8 cellular contexts compared by ENCODE assay signal in genomic region chr18:49812321-49813070, GRCh38.
DNase-seq lines count a peak whose midpoint lies in the region; ATAC-seq and TF ChIP-seq lines count a peak whose summit lies in the region.

No MANE protein-coding gene starts in this region.

- ATAC-seq in SK-N-SH treated with all-trans-retinoic acid at 6 μM for 48 hours, result peak; percentile 75
- no peak for ATAC-seq in GM19452 (IDR thresholded peaks at IDR 0.05; ENCODE audit: unreplicated experiment)
- ATAC-seq in HG03342 (IDR thresholded peaks at IDR 0.05; ENCODE audit: unreplicated experiment), result no peak
- ATAC-seq in GM21423 (IDR thresholded peaks at IDR 0.05; ENCODE audit: unreplicated experiment), result no peak

- peak overlapping the region; percentile 99 for H3K27ac Mint-ChIP-seq in activated T-cell treated with anti-CD3 and anti-CD28 coated beads, Interleukin-2, amount 50 U/mL, for 24 hours

- peak overlapping the region; percentile 84 for H3K4me3 ChIP-seq in fibroblast of pulmonary artery (replicated peaks; ENCODE audit: low read depth, low read length)
- peak overlapping the region; percentile 84 for H3K4me3 ChIP-seq in rectal smooth muscle tissue (ENCODE audit: low read length)

- TF ChIP-seq CTCF in fibroblast of pulmonary artery (IDR thresholded peaks at IDR 0.05; ENCODE audit: low read length, missing control alignments), result no peak

- peak overlapping the region; percentile 81 for H3K9ac ChIP-seq in rectal smooth muscle tissue (ENCODE audit: low read length)

- peaks cover 8% of the 10 kb centered on the region for H3K4me1 ChIP-seq in rectal smooth muscle tissue (ENCODE audit: control insufficient read depth, insufficient read depth, low read length)

- peaks cover 38% of the 10 kb centered on the region for H3K4me1 Mint-ChIP-seq in activated T-cell treated with anti-CD3 and anti-CD28 coated beads, Interleukin-2, amount 50 U/mL, for 24 hours (ENCODE audit: low read depth)

- DNase-seq in activated T-cell treated with anti-CD3 and anti-CD28 coated beads, Interleukin-2, amount 50 U/mL, for 24 hours, result no peak
- DNase-seq in activated T-cell treated with anti-CD3 and anti-CD28 coated beads for 4 hours, result no peak
- peak; percentile 17 for DNase-seq in fibroblast of pulmonary artery (ENCODE audit: low read depth)

- no peaks in the 10 kb centered on the region for H3K36me3 ChIP-seq in rectal smooth muscle tissue (ENCODE audit: control insufficient read depth, insufficient read depth, low read length)

- H3K27ac ChIP-seq in rectal smooth muscle tissue (ENCODE audit: low read depth, low read length), result peak overlapping the region; percentile 96

- no peaks in the 10 kb centered on the region for H3K27me3 ChIP-seq in rectal smooth muscle tissue (ENCODE audit: control insufficient read depth, insufficient read depth, low read length)

- peaks cover 35% of the 10 kb centered on the region for H3K36me3 Mint-ChIP-seq in activated T-cell treated with anti-CD3 and anti-CD28 coated beads, Interleukin-2, amount 50 U/mL, for 24 hours (ENCODE audit: low read depth)

- peak overlapping the region; percentile 97 for H3K4me3 Mint-ChIP-seq in activated T-cell treated with anti-CD3 and anti-CD28 coated beads, Interleukin-2, amount 50 U/mL, for 24 hours

- no peaks in the 10 kb centered on the region for H3K27me3 Mint-ChIP-seq in activated T-cell treated with anti-CD3 and anti-CD28 coated beads, Interleukin-2, amount 50 U/mL, for 24 hours

- H3K9me3 Mint-ChIP-seq in activated T-cell treated with anti-CD3 and anti-CD28 coated beads, Interleukin-2, amount 50 U/mL, for 24 hours, result peaks cover 22% of the 10 kb centered on the region

TF ChIP-seq in SK-N-SH treated with all-trans-retinoic acid at 6 μM for 48 hours, 23 proteins besides CTCF, POLR2A, EP300 and RAD21:
- TF ChIP-seq ZNF70 (CRISPR knock-in tag; IDR thresholded peaks at IDR 0.05), result no peak
- TF ChIP-seq CREB5 (CRISPR knock-in tag; IDR thresholded peaks at IDR 0.05; ENCODE audit: low read depth), result no peak
- TF ChIP-seq CSRNP3 (CRISPR knock-in tag; IDR thresholded peaks at IDR 0.05), result no peak
- TF ChIP-seq PPARA (CRISPR knock-in tag; IDR thresholded peaks at IDR 0.05; ENCODE audit: borderline replicate concordance), result no peak
